ENCODE assay signal across 21 cellular contexts in genomic region chr6:109808837-109809236, GRCh38.
DNase-seq lines count a peak whose midpoint lies in the region; ATAC-seq, FAIRE-seq and TF ChIP-seq lines count a peak whose summit lies in the region.
"Had no signal": no experiment of that assay in that cellular context is flagged by ENCODE, and none has a peak within 500 bp of the region (broad histone marks: within the 10 kb centered on the region; RNA-seq: fewer than 3 reads in every experiment).

No MANE protein-coding gene starts in this region.

- no peak for TF ChIP-seq CTCF in GM06990 (IDR thresholded peaks at IDR 0.05; ENCODE audit: insufficient read depth, low read length, poor library complexity, severe bottlenecking)

- H3K27me3 ChIP-seq in GM06990 (replicated peaks; ENCODE audit: control insufficient read depth, insufficient read depth, low read length) = no peaks in the 10 kb centered on the region
- H3K27me3 ChIP-seq: BE2C; BLaER1 treated with 17β-estradiol and CSF1 and Interleukin-3, amounts not matched to agents 10 nM and 100 nM had no signal

- DNase-seq in GM06990 (ENCODE audit: extremely low read depth, insufficient read length) = peak; percentile 13
- DNase-seq in activated CD8-positive, alpha-beta memory T cell treated with anti-CD3 and anti-CD28 coated beads, Interleukin-2, amount 50 U/mL, for 48 hours = no peak
- no peak for DNase-seq in Right ventricle myocardium inferior (ENCODE audit: missing footprints)
- no peak for DNase-seq in NCI-H2081 treated with DMSO at 0.1 percent for 48 hours (lab: John Stamatoyannopoulos, UW)
- DNase-seq: BE2C; Calu3; CD4-positive, alpha-beta T cell; CD8-positive, alpha-beta memory T cell; DMS53; DMS79 treated with DMSO at 0.1 percent for 48 hours; GF-D8; GM23248; H7; HCEC 1CT had no signal

- intact Hi-C loops in Right ventricle myocardium inferior (cut with DNase I) = no loop called here

- peak; percentile 21 for FAIRE-seq in islet of Langerhans (lab: Jason Lieb, UNC)
- FAIRE-seq: A204.1, H1 had no signal

- no peaks in the 10 kb centered on the region for H3K36me3 ChIP-seq in GM06990 (ENCODE audit: control insufficient read depth, insufficient read depth, low read length)
- H3K36me3 ChIP-seq: BE2C had no signal

- H3K4me3 ChIP-seq in GM06990 (replicated peaks; ENCODE audit: low read depth, low read length) = no peak overlapping the region
- H3K4me3 ChIP-seq: BLaER1 treated with 17β-estradiol and CSF1 and Interleukin-3, amounts not matched to agents 10 nM and 100 nM; GM23248 had no signal

- ATAC-seq in GM18511 (IDR thresholded peaks at IDR 0.05; ENCODE audit: unreplicated experiment) (peak; percentile 68), GM19351 (IDR thresholded peaks at IDR 0.05; ENCODE audit: unreplicated experiment) (peak; percentile 43), HG02610 (IDR thresholded peaks at IDR 0.05; ENCODE audit: unreplicated experiment) (no peak), Right ventricle myocardium inferior (no peak)

Comparison
In these comparisons a context has a peak if more than half of its experiments do, and no peak if none do; other contexts are left out.
1. ATAC-seq: peak in GM18511 (single experiment) and GM19351 (single experiment); none in HG02610 (single experiment) and Right ventricle myocardium inferior (single experiment).